ENCODE assay signal across 1 cellular context in the genomic region with DNA sequence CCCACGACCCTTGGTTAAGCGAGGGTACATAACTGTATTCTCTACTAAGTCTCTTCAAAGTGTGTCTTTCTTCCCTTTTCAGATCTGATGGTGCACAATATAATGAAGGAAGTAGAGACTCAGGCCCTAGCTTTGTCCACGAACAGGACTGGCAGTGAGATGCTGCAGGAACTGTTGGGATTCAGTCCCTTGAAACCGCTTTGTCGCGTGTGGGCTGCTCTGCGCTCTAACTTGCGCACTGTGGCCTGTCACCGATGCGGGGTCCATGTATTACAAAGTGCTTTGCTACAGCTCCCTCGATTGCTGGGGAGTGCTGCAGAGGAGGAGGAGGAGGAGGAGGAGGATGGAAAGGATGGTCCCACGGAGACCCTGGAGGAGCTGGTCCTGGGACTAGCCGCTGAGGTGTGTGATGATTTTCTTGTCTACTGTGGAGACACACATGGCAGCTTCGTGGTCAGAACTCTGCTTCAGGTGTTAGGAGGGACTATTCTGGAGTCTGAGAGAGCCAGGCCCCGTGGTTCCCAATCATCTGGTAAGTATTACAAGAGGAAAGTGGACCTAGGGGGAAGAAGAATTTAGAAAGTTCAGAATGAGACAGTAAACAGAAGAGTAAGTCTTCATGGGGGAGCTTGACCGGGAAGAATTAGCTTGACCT.
TF ChIP-seq lines count a peak whose summit lies in the region.

No MANE protein-coding gene starts in this region.

TF ChIP-seq in GM12878, 131 proteins besides CTCF, POLR2A, EP300 and RAD21:
- TF ChIP-seq ESRRA (IDR thresholded peaks at IDR 0.05; ENCODE audit: low read length), result no peak
- no peak for TF ChIP-seq SUPT20H (IDR thresholded peaks at IDR 0.05; ENCODE audit: borderline replicate concordance, control insufficient read depth, low read depth, low read length)
- no peak for TF ChIP-seq PML (IDR thresholded peaks at IDR 0.05; ENCODE audit: low read length)
- TF ChIP-seq ZBED1 (IDR thresholded peaks at IDR 0.05; ENCODE audit: borderline replicate concordance), result no peak
- no peak for TF ChIP-seq DPF2 (IDR thresholded peaks at IDR 0.05)
- no peak for TF ChIP-seq SMARCA5 (IDR thresholded peaks at IDR 0.05)
- TF ChIP-seq, protein P1, sequence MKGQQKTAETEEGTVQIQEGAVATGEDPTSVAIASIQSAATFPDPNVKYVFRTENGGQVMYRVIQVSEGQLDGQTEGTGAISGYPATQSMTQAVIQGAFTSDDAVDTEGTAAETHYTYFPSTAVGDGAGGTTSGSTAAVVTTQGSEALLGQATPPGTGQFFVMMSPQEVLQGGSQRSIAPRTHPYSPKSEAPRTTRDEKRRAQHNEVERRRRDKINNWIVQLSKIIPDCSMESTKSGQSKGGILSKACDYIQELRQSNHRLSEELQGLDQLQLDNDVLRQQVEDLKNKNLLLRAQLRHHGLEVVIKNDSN (IDR thresholded peaks at IDR 0.05; ENCODE audit: borderline replicate concordance, extremely low read length, insufficient read depth, low read depth, low read length), result no peak
- no peak for TF ChIP-seq ZNF217 (IDR thresholded peaks at IDR 0.05)
- TF ChIP-seq NFIC (IDR thresholded peaks at IDR 0.05; ENCODE audit: low read depth, low read length), result no peak
- TF ChIP-seq SRF (IDR thresholded peaks at IDR 0.05; ENCODE audit: low read depth in 2 of 2, low read length in 2 of 2), result no peak
- TF ChIP-seq, protein P2, sequence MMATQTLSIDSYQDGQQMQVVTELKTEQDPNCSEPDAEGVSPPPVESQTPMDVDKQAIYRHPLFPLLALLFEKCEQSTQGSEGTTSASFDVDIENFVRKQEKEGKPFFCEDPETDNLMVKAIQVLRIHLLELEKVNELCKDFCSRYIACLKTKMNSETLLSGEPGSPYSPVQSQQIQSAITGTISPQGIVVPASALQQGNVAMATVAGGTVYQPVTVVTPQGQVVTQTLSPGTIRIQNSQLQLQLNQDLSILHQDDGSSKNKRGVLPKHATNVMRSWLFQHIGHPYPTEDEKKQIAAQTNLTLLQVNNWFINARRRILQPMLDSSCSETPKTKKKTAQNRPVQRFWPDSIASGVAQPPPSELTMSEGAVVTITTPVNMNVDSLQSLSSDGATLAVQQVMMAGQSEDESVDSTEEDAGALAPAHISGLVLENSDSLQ (IDR thresholded peaks at IDR 0.05), result no peak
- no peak for TF ChIP-seq BRCA1 (IDR thresholded peaks at IDR 0.05; ENCODE audit: low read depth, low read length)
- TF ChIP-seq RAD51 (IDR thresholded peaks at IDR 0.05), result no peak
